Comparison of ENCODE assay signal across 17 cellular contexts in genomic region chr13:91154553-91154952, GRCh38.
DNase-seq lines count a peak whose midpoint lies in the region; ATAC-seq and TF ChIP-seq lines count a peak whose summit lies in the region.
"Had no signal": no experiment of that assay in that cellular context is flagged by ENCODE, and none has a peak within 500 bp of the region (broad histone marks: within the 10 kb centered on the region; RNA-seq: fewer than 3 reads in every experiment).

No MANE protein-coding gene starts in this region.

- H3K27me3 ChIP-seq in naive thymus-derived CD4-positive, alpha-beta T cell (ENCODE audit: control insufficient read depth in 2 of 2, insufficient read depth in 2 of 2, low read length in 2 of 2): no peaks in the 10 kb centered on the region
- H3K27me3 ChIP-seq: BE2C had no signal

- H3K4me1 Mint-ChIP-seq in Calu3 (ENCODE audit: low read depth, unreplicated experiment) (peaks cover 9% of the 10 kb centered on the region), endothelial cell (ENCODE audit: unreplicated experiment) (no peaks in the 10 kb centered on the region)
- no peaks in the 10 kb centered on the region for H3K4me1 Mint-ChIP-seq in naive thymus-derived CD4-positive, alpha-beta T cell

- H3K9me3 Mint-ChIP-seq in Calu3 (ENCODE audit: low read depth, unreplicated experiment): no peaks in the 10 kb centered on the region
- H3K9me3 Mint-ChIP-seq in naive thymus-derived CD4-positive, alpha-beta T cell: peaks cover 0 to 7% (median 0%) of the 10 kb centered on the region in 11 donors
- no peaks in the 10 kb centered on the region for H3K9me3 Mint-ChIP-seq in endothelial cell (ENCODE audit: unreplicated experiment)

- H3K36me3 Mint-ChIP-seq in Calu3 (ENCODE audit: insufficient read depth, unreplicated experiment) (no peaks in the 10 kb centered on the region), endothelial cell (ENCODE audit: low read depth, unreplicated experiment) (no peaks in the 10 kb centered on the region)
- no peaks in the 10 kb centered on the region for H3K36me3 Mint-ChIP-seq in naive thymus-derived CD4-positive, alpha-beta T cell
- H3K36me3 Mint-ChIP-seq: activated naive CD8-positive, alpha-beta T cell had no signal

- H3K27ac Mint-ChIP-seq in Calu3 (ENCODE audit: unreplicated experiment): peak overlapping the region; percentile 79
- H3K27ac Mint-ChIP-seq in naive thymus-derived CD4-positive, alpha-beta T cell: no peak overlapping the region
- H3K27ac Mint-ChIP-seq in endothelial cell (ENCODE audit: unreplicated experiment): no peak overlapping the region
- H3K27ac Mint-ChIP-seq: activated naive CD8-positive, alpha-beta T cell had no signal

- TF ChIP-seq CTCF in Calu3 (IDR thresholded peaks at IDR 0.05; ENCODE audit: unreplicated experiment) (no peak), choroid plexus epithelial cell (conservative IDR thresholded peaks at IDR 0.05; ENCODE audit: low read depth, low read length) (no peak), endothelial cell (IDR thresholded peaks at IDR 0.05; ENCODE audit: unreplicated experiment) (no peak)

- H3K4me3 Mint-ChIP-seq in Calu3 (ENCODE audit: low read depth, unreplicated experiment): peak overlapping the region; percentile 50
- H3K4me3 Mint-ChIP-seq in naive thymus-derived CD4-positive, alpha-beta T cell: no peak overlapping the region
- no peak overlapping the region for H3K4me3 Mint-ChIP-seq in endothelial cell (ENCODE audit: unreplicated experiment)
- H3K4me3 Mint-ChIP-seq: activated naive CD8-positive, alpha-beta T cell had no signal

- BruUV-seq in Calu3 (replicated peaks; lab: Mats Ljungman, UMichigan): no TSS peak

- H3K9me3 ChIP-seq in naive thymus-derived CD4-positive, alpha-beta T cell (ENCODE audit: control insufficient read depth in 2 of 3, low read length in 3 of 3): no peaks in the 10 kb centered on the region
- H3K9me3 ChIP-seq: BE2C, mucosa of descending colon had no signal

- CTCF ChIA-PET in Calu3 (lab: Charles Lee): interaction anchor here (0.6 kb wide), 1 partner anchor 18 kb away, joined by 4 read pairs; no protein-coding TSS in a partner anchor
- CTCF ChIA-PET in naive thymus-derived CD4-positive, alpha-beta T cell (lab: Charles Lee): no interaction called here

- no peak overlapping the region for H3K27ac ChIP-seq in naive thymus-derived CD4-positive, alpha-beta T cell (ENCODE audit: low read depth, low read length)

- POLR2A ChIA-PET in naive thymus-derived CD4-positive, alpha-beta T cell (lab: Charles Lee): no interaction called here

- H3K27me3 Mint-ChIP-seq in Calu3 (ENCODE audit: unreplicated experiment): no peaks in the 10 kb centered on the region
- H3K27me3 Mint-ChIP-seq in naive thymus-derived CD4-positive, alpha-beta T cell: peaks cover 20 to 39% (median 23%) of the 10 kb centered on the region in 5 donors
- no peaks in the 10 kb centered on the region for H3K27me3 Mint-ChIP-seq in endothelial cell (ENCODE audit: unreplicated experiment)

- no peak for DNase-seq in Calu3
- DNase-seq in NCI-H69 (lab: John Stamatoyannopoulos, UW): peak; percentile 22
- DNase-seq in choroid plexus epithelial cell (ENCODE audit: low read depth): peak; percentile 5
- DNase-seq in naive thymus-derived CD4-positive, alpha-beta T cell: no peak
- DNase-seq in activated gamma-delta T cell treated with Interleukin-2 at 50 U/mL for 16 hours: no peak
- no peak for DNase-seq in endothelial cell (ENCODE audit: low spot score)
- no peak for DNase-seq in KG1 (lab: John Stamatoyannopoulos, UW)
- DNase-seq: activated CD8-positive, alpha-beta memory T cell treated with anti-CD3 and anti-CD28 coated beads, Interleukin-2, amount 50 U/mL, for 4 hours; BE2C; cerebellar nuclear complex; NCI-H2227 treated with DMSO at 0.1 percent for 48 hours; right cardiac atrium; RPMI8226; stimulated activated naive CD8-positive, alpha-beta T cell treated with anti-CD3 and anti-CD28 coated beads, Interleukin-15, Interleukin-2, amounts not matched to agents 100 U/mL and 50 U/mL, for 24 hours had no signal

- ATAC-seq in naive thymus-derived CD4-positive, alpha-beta T cell: peak; percentile 60
- ATAC-seq in HG03378 (IDR thresholded peaks at IDR 0.05; ENCODE audit: unreplicated experiment): no peak
- ATAC-seq: mucosa of descending colon; stimulated activated naive CD8-positive, alpha-beta T cell treated with anti-CD3 and anti-CD28 coated beads, Interleukin-15, Interleukin-2, amounts not matched to agents 100 U/mL and 50 U/mL, for 24 hours had no signal

- no peaks in the 10 kb centered on the region for H3K36me3 ChIP-seq in naive thymus-derived CD4-positive, alpha-beta T cell (ENCODE audit: control insufficient read depth in 2 of 3, insufficient read depth in 3 of 3, low read length in 3 of 3)
- H3K36me3 ChIP-seq: BE2C had no signal

- no peaks in the 10 kb centered on the region for H3K4me1 ChIP-seq in naive thymus-derived CD4-positive, alpha-beta T cell (ENCODE audit: control insufficient read depth in 2 of 2, insufficient read depth in 2 of 2, low read length in 2 of 2)

- H3K4me3 ChIP-seq in choroid plexus epithelial cell (ENCODE audit: low read depth, low read length): no peak overlapping the region
- H3K4me3 ChIP-seq in naive thymus-derived CD4-positive, alpha-beta T cell (ENCODE audit: low read length): no peak overlapping the region
- H3K4me3 ChIP-seq: mucosa of descending colon had no signal

- intact Hi-C loops in Calu3 (cut with micrococcal nuclease; ENCODE audit: unreplicated experiment): no loop called here
- intact Hi-C loops in naive thymus-derived CD4-positive, alpha-beta T cell (cut with micrococcal nuclease): no loop called here

Comparison
In these comparisons a context has a peak if more than half of its experiments do, and no peak if none do; other contexts are left out.
1. DNase-seq: peak in NCI-H69 (single experiment) and choroid plexus epithelial cell (single experiment); none in Calu3 (single experiment), naive thymus-derived CD4-positive, alpha-beta T cell (0 of 9), activated gamma-delta T cell treated with Interleukin-2 at 50 U/mL for 16 hours (single experiment), endothelial cell (single experiment) and KG1 (single experiment).